In the genomic region with DNA sequence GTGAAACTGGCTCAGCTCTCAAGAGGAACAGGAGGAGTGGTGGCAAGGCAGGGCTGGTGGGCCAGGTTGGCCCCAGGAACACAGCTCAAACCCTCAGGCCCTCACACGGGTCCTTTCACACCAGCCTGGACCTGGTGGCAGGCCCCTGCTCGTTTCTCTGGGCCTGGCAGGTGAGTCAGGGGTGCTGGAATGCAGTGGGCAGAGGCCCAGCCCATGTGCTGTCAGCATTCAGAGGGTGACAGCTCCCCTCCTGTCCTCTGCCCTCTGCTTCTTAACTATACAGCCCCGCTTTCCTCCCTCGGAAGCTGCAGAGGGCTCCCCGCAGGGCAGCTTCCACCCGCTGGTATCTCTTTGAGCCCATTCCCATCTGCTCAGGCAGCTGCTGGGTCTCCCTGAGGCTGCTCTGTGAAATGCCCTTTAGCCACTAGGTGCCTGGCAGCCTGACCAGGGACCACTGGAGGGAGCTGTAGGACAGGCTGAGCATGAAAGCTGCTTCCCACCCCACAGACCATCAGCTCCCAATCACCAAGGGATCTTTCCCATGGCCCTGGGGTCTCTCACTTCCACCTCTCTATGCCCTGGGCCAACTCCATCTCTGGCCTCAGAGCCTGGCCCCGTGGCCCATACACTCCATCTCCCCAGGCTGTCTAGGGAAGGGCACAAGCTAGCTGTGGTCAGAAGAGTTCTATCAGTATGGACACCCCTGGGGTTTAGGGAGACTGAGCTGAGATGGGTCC, we compare ENCODE assay signal across 1 cellular context.
TF ChIP-seq lines count a peak whose summit lies in the region.

No MANE protein-coding gene starts in this region.

TF ChIP-seq in HEK293, 187 proteins besides CTCF, POLR2A, EP300 and RAD21 (continued from another document):
- TF ChIP-seq ZNF350 (tag by site-specific recombination; IDR thresholded peaks at IDR 0.05) = no peak
- peak; percentile 46 for TF ChIP-seq ZFHX2 (tag by site-specific recombination; conservative IDR thresholded peaks at IDR 0.05)
- TF ChIP-seq, protein P1, sequence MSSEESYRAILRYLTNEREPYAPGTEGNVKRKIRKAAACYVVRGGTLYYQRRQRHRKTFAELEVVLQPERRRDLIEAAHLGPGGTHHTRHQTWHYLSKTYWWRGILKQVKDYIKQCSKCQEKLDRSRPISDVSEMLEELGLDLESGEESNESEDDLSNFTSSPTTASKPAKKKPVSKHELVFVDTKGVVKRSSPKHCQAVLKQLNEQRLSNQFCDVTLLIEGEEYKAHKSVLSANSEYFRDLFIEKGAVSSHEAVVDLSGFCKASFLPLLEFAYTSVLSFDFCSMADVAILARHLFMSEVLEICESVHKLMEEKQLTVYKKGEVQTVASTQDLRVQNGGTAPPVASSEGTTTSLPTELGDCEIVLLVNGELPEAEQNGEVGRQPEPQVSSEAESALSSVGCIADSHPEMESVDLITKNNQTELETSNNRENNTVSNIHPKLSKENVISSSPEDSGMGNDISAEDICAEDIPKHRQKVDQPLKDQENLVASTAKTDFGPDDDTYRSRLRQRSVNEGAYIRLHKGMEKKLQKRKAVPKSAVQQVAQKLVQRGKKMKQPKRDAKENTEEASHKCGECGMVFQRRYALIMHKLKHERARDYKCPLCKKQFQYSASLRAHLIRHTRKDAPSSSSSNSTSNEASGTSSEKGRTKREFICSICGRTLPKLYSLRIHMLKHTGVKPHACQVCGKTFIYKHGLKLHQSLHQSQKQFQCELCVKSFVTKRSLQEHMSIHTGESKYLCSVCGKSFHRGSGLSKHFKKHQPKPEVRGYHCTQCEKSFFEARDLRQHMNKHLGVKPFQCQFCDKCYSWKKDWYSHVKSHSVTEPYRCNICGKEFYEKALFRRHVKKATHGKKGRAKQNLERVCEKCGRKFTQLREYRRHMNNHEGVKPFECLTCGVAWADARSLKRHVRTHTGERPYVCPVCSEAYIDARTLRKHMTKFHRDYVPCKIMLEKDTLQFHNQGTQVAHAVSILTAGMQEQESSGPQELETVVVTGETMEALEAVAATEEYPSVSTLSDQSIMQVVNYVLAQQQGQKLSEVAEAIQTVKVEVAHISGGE (tag by site-specific recombination; conservative IDR thresholded peaks at IDR 0.05; ENCODE audit: low read depth) = no peak
- TF ChIP-seq GLI2 (tag by site-specific recombination; IDR thresholded peaks at IDR 0.05; ENCODE audit: borderline replicate concordance, low read depth) = no peak
- TF ChIP-seq KLF1 (tag by site-specific recombination; IDR thresholded peaks at IDR 0.05) = no peak
- peak; percentile 72; the same call in 1 of the 2 replicates for TF ChIP-seq ZBTB48 (tag by site-specific recombination; IDR thresholded peaks at IDR 0.05)
- peak; percentile 35; the same call in 1 of the 2 replicates for TF ChIP-seq ZNF600 (tag by site-specific recombination; IDR thresholded peaks at IDR 0.05)
- no peak for TF ChIP-seq OVOL3 (tag by site-specific recombination; IDR thresholded peaks at IDR 0.05)
- peak; percentile 98 for TF ChIP-seq ZNF335 (tag by site-specific recombination; conservative IDR thresholded peaks at IDR 0.05)
- no peak for TF ChIP-seq ZNF785 (tag by site-specific recombination; IDR thresholded peaks at IDR 0.05)
- TF ChIP-seq ZEB2 (tag by site-specific recombination; IDR thresholded peaks at IDR 0.05) = no peak
- TF ChIP-seq ZBTB20 (tag by site-specific recombination; IDR thresholded peaks at IDR 0.05) = no peak
- peak; percentile 72 for TF ChIP-seq ZIC2 (tag by site-specific recombination; IDR thresholded peaks at IDR 0.05)
- TF ChIP-seq ZNF239 (tag by site-specific recombination; IDR thresholded peaks at IDR 0.05) = no peak
- TF ChIP-seq EGR2 (tag by site-specific recombination; IDR thresholded peaks at IDR 0.05; ENCODE audit: low read depth) = 0 out of 2 replicates have a peak, but pooled peaks have one; percentile 4
- TF ChIP-seq ZNF792 (tag by site-specific recombination; IDR thresholded peaks at IDR 0.05) = no peak
- 0 out of 2 replicates have a peak, but pooled peaks have one; percentile 24 for TF ChIP-seq SP7 (tag by site-specific recombination; IDR thresholded peaks at IDR 0.05)
- no peak for TF ChIP-seq GLI4 (tag by site-specific recombination; IDR thresholded peaks at IDR 0.05)
- TF ChIP-seq, protein P2, sequence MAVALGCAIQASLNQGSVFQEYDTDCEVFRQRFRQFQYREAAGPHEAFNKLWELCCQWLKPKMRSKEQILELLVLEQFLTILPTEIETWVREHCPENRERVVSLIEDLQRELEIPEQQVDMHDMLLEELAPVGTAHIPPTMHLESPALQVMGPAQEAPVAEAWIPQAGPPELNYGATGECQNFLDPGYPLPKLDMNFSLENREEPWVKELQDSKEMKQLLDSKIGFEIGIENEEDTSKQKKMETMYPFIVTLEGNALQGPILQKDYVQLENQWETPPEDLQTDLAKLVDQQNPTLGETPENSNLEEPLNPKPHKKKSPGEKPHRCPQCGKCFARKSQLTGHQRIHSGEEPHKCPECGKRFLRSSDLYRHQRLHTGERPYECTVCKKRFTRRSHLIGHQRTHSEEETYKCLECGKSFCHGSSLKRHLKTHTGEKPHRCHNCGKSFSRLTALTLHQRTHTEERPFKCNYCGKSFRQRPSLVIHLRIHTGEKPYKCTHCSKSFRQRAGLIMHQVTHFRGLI (tag by site-specific recombination; IDR thresholded peaks at IDR 0.05) = no peak
- TF ChIP-seq ZSCAN30 (tag by site-specific recombination; IDR thresholded peaks at IDR 0.05) = no peak
- no peak for TF ChIP-seq ZNF155 (tag by site-specific recombination; IDR thresholded peaks at IDR 0.05)
- peak; percentile 87 for TF ChIP-seq ZNF654 (tag by site-specific recombination; IDR thresholded peaks at IDR 0.05; ENCODE audit: low read depth)
- TF ChIP-seq ZFP37 (tag by site-specific recombination; IDR thresholded peaks at IDR 0.05) = no peak
- no peak for TF ChIP-seq ZNF629 (tag by site-specific recombination; IDR thresholded peaks at IDR 0.05)
